In genomic region chr16:25111403-25112166, GRCh38 we compare ENCODE assay signal across 8 cellular contexts. TPM values are rescaled to one million over a fixed set of nuclear protein-coding genes. Genes with fewer than 3 reads are reported as not detected.
A peak's percentile ranks its signal among the peaks of the same experiment; 100 is the strongest.
DNase-seq lines count a peak whose midpoint lies in the region; ATAC-seq, FAIRE-seq and TF ChIP-seq lines count a peak whose summit lies in the region.

Gene LCMT1, plus strand, starts transcription at chr16:25111742. Its CDS starts 142 bp downstream, at chr16:25111884.

- H3K36me3 Mint-ChIP-seq in natural killer cell: no peaks in the 10 kb centered on the region

- H3K9ac ChIP-seq in Loucy (ENCODE audit: low read depth, low read length, poor library complexity, severe bottlenecking): peak within 1 kb of the TSS; percentile 82

- TF ChIP-seq POLR2A in H54 (IDR thresholded peaks at IDR 0.05; ENCODE audit: low read depth, low read length) (peak; percentile 62), Raji (IDR thresholded peaks at IDR 0.05; ENCODE audit: insufficient read depth, low read depth, low read length) (peak; percentile 66)

- H3K4me2 ChIP-seq in Loucy (ENCODE audit: low read depth, low read length, poor library complexity, severe bottlenecking): peak within 1 kb of the TSS; percentile 84

- ATAC-seq in natural killer cell: peak; percentile 88 to 94 (median 89)

- intact Hi-C loops in natural killer cell (cut with micrococcal nuclease): loop anchor here (2.0 kb wide), 1 partner anchor 63 kb away; no protein-coding TSS in a partner anchor

- peaks cover 26% of the 10 kb centered on the region for H3K4me1 ChIP-seq in Loucy (ENCODE audit: insufficient read depth, low read length, poor library complexity, severe bottlenecking)

- peak within 1 kb of the TSS; percentile 86 to 88 for H3K27ac Mint-ChIP-seq in natural killer cell

- peak; percentile 79 for FAIRE-seq in H54 (lab: Jason Lieb, UNC)

- peaks cover 64 to 67% of the 10 kb centered on the region in 2 donors for H3K4me1 Mint-ChIP-seq in natural killer cell

- H3F3A ChIP-seq in Loucy (ENCODE audit: low read depth): peaks cover 3% of the 10 kb centered on the region; the same call in 1 of the 2 replicates

- H2AFZ ChIP-seq in Loucy (ENCODE audit: low read length): peak within 1 kb of the TSS; percentile 88

- H3K9me3 Mint-ChIP-seq in natural killer cell: no peaks in the 10 kb centered on the region

- no peaks in the 10 kb centered on the region for H3K9me2 ChIP-seq in Loucy (replicated peaks; ENCODE audit: low read depth, low read length)

- peak within 1 kb of the TSS; percentile 90 for H3K4me3 ChIP-seq in Loucy (ENCODE audit: low read length, poor library complexity, severe bottlenecking)

- DNase-seq in EL: peak; percentile 98
- DNase-seq in H54 (ENCODE audit: insufficient read length, low spot score): peak; percentile 86
- peak; percentile 87 for DNase-seq in activated T-helper 9 cell treated with anti-CD3 and anti-CD28 coated beads, Interleukin-2, amount 50 U/mL, for 16 hours (ENCODE audit: low read depth)
- peak; percentile 99 for DNase-seq in fibroblast of peridontal ligament (ENCODE audit: extremely low read depth)
- DNase-seq in natural killer cell: peak; percentile 84
- DNase-seq in stimulated activated naive CD4-positive, alpha-beta T cell treated with Interleukin-2 at 50 U/mL for 16 hours (lab: John Stamatoyannopoulos, UW): peak; percentile 92

- no peaks in the 10 kb centered on the region for H3K27me3 ChIP-seq in Loucy (ENCODE audit: insufficient read depth, low read length, poor library complexity, severe bottlenecking)

- peak within 1 kb of the TSS; percentile 90 for H3K4me3 Mint-ChIP-seq in natural killer cell

- no peaks in the 10 kb centered on the region for H3K36me3 ChIP-seq in Loucy (ENCODE audit: insufficient read depth, low read length)

- peaks cover 56% of the 10 kb centered on the region for H3K79me2 ChIP-seq in Loucy (ENCODE audit: insufficient read depth, low read length)

- no peaks in the 10 kb centered on the region for H3K9me3 ChIP-seq in Loucy (ENCODE audit: insufficient read depth, low read depth, low read length)

- H4K20me1 ChIP-seq in Loucy (ENCODE audit: insufficient read depth, low read length, poor library complexity, severe bottlenecking): peaks cover 7% of the 10 kb centered on the region

- no peak for TF ChIP-seq CTCF in Loucy (conservative IDR thresholded peaks at IDR 0.05; ENCODE audit: low read length)
- TF ChIP-seq CTCF in natural killer cell (IDR thresholded peaks at IDR 0.05): no peak

- H3K27me3 Mint-ChIP-seq in natural killer cell (ENCODE audit: low read depth in 2 of 2): no peaks in the 10 kb centered on the region

RNA-seq across cellular contexts. Expression of gene LCMT1, which starts in this region (rescaled TPM):
- 10 to 100 TPM; 28.8 to 49.5 (median 43.0) TPM for total RNA-seq in natural killer cell

Comparison
In these comparisons a context has a peak if more than half of its experiments do, and no peak if none do; other contexts are left out.
1. Peak in every context shown above with its lines: DNase-seq, ATAC-seq and H3K4me3 ChIP-seq.